Comparison of ENCODE assay signal across 1 cellular context in the genomic region with DNA sequence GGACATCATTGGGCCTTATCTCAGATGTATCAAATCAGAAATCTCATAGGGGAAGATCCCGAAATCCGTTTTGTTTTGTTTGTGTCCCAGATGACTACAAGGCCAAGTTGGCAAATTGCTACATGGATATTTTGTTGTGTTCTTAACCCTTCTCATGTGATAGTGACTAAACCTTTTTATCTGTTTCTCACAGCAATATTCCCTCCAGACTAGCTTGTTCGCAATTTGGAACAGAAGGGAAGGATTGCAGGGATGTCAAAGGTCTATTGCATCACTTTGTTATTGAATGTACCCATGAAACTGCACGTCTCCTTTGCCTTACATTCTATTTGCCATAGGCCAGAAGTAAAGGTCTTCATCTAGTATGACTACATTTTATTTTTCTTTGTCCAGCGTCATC.
TF ChIP-seq lines count a peak whose summit lies in the region.

No MANE protein-coding gene starts in this region.

TF ChIP-seq in WTC11, 78 proteins besides CTCF, POLR2A, EP300 and RAD21 (continued from another document):
- TF ChIP-seq GRHL2 (CRISPR knock-in tag; IDR thresholded peaks at IDR 0.05; ENCODE audit: insufficient replicate concordance, severe bottlenecking) (no peak), MXD4 (CRISPR knock-in tag; IDR thresholded peaks at IDR 0.05; ENCODE audit: borderline replicate concordance) (no peak), SMAD4 (CRISPR knock-in tag; IDR thresholded peaks at IDR 0.05) (no peak), IRF2 (CRISPR knock-in tag; IDR thresholded peaks at IDR 0.05; ENCODE audit: borderline replicate concordance, low read depth) (no peak), NR1H2 (CRISPR knock-in tag; IDR thresholded peaks at IDR 0.05) (no peak)
- TF ChIP-seq, protein P1, sequence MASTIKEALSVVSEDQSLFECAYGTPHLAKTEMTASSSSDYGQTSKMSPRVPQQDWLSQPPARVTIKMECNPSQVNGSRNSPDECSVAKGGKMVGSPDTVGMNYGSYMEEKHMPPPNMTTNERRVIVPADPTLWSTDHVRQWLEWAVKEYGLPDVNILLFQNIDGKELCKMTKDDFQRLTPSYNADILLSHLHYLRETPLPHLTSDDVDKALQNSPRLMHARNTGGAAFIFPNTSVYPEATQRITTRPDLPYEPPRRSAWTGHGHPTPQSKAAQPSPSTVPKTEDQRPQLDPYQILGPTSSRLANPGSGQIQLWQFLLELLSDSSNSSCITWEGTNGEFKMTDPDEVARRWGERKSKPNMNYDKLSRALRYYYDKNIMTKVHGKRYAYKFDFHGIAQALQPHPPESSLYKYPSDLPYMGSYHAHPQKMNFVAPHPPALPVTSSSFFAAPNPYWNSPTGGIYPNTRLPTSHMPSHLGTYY (CRISPR knock-in tag; IDR thresholded peaks at IDR 0.05) = no peak
- TF ChIP-seq, protein P2, sequence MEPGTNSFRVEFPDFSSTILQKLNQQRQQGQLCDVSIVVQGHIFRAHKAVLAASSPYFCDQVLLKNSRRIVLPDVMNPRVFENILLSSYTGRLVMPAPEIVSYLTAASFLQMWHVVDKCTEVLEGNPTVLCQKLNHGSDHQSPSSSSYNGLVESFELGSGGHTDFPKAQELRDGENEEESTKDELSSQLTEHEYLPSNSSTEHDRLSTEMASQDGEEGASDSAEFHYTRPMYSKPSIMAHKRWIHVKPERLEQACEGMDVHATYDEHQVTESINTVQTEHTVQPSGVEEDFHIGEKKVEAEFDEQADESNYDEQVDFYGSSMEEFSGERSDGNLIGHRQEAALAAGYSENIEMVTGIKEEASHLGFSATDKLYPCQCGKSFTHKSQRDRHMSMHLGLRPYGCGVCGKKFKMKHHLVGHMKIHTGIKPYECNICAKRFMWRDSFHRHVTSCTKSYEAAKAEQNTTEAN (CRISPR knock-in tag; IDR thresholded peaks at IDR 0.05) = no peak
